Comparison of ENCODE assay signal across 16 cellular contexts in the genomic region with DNA sequence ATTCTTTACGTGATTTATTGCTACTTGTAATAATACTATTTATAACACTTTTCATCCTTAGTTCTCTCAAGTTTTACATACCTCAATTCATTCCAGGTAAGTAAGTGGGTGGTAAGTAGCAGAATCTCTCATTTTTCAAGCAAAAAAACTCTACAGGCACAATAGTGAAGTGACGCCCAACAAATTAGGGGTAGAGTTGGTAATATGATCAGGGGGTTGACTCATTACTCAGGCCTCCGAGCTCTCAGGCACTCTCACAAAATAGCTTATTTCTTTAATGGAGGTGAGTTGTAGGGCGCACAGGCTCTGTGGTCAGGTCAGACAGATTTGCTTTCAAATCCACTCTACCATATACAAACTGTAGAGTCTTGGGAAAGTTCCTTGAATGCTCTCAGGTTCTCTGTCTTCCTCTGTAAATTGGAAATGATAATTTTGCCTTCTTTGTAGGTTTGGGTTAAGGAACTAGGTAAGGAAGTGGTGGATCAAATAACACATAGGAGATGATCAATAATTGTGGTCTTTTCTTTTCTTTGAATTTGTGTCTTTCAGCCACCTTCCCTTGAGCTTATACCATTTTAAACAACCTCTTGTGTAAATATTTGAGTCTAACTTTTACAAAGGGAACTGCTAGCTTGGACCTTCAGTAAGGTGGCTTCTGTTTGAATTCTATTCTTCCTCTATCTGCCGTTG.
A peak's percentile ranks its signal among the peaks of the same experiment; 100 is the strongest.
DNase-seq lines count a peak whose midpoint lies in the region; ATAC-seq, FAIRE-seq and TF ChIP-seq lines count a peak whose summit lies in the region.
"Had no signal": no experiment of that assay in that cellular context is flagged by ENCODE, and none has a peak within 500 bp of the region (broad histone marks: within the 10 kb centered on the region; RNA-seq: fewer than 3 reads in every experiment).

No MANE protein-coding gene starts in this region.

- DNase-seq in DMS53 (lab: John Stamatoyannopoulos, UW) (peak; percentile 50), HT1080 (ENCODE audit: low read depth) (peak; percentile 84), astrocyte (ENCODE audit: low read depth) (peak; percentile 71), iris pigment epithelial cell (ENCODE audit: low read depth) (peak; percentile 27), NCI-H1105 (lab: John Stamatoyannopoulos, UW) (no peak), NCI-H2196 (lab: John Stamatoyannopoulos, UW; ENCODE audit: unreplicated experiment) (no peak)
- DNase-seq: activated naive CD4-positive, alpha-beta T cell; effector memory CD8-positive, alpha-beta T cell; foreskin melanocyte; NCI-H1436; NCI-H446 had no signal

- H3K9ac ChIP-seq in astrocyte (ENCODE audit: low read length): no peak overlapping the region

- no peak for ATAC-seq in activated T-helper 17 cell treated with anti-CD3 and anti-CD28 coated beads, Interleukin-2, amount 50 U/mL, for 72 hours (replicated peaks)
- ATAC-seq in HG03342 (IDR thresholded peaks at IDR 0.05; ENCODE audit: unreplicated experiment): no peak
- ATAC-seq: effector memory CD8-positive, alpha-beta T cell; HepG2 had no signal

- H3K9me3 Mint-ChIP-seq in astrocyte (ENCODE audit: unreplicated experiment): no peaks in the 10 kb centered on the region
- peaks cover 4% of the 10 kb centered on the region for H3K9me3 Mint-ChIP-seq in activated T-helper 17 cell treated with anti-CD3 and anti-CD28 coated beads, Interleukin-2, amount 50 U/mL, for 72 hours
- H3K9me3 Mint-ChIP-seq: type B pancreatic cell had no signal

- H3K4me2 ChIP-seq in astrocyte (ENCODE audit: low read length): peak overlapping the region; percentile 11

- no peaks in the 10 kb centered on the region for H4K20me1 ChIP-seq in astrocyte (ENCODE audit: insufficient read depth, low read length)

- H3K27ac ChIP-seq in astrocyte (ENCODE audit: low read depth, low read length): no peak overlapping the region

- no peak overlapping the region for H3K4me3 Mint-ChIP-seq in astrocyte (ENCODE audit: unreplicated experiment)
- H3K4me3 Mint-ChIP-seq in activated T-helper 17 cell treated with anti-CD3 and anti-CD28 coated beads, Interleukin-2, amount 50 U/mL, for 72 hours: no peak overlapping the region
- H3K4me3 Mint-ChIP-seq: effector memory CD8-positive, alpha-beta T cell; mesothelial cell of epicardium; type B pancreatic cell had no signal

- no peak overlapping the region for H3K4me3 ChIP-seq in astrocyte (ENCODE audit: insufficient read depth, low read depth, low read length)

- peak overlapping the region; percentile 1 for H2AFZ ChIP-seq in astrocyte (ENCODE audit: low read depth, low read length)

- no peak overlapping the region for H3K27ac Mint-ChIP-seq in astrocyte (ENCODE audit: unreplicated experiment)
- H3K27ac Mint-ChIP-seq in activated T-helper 17 cell treated with anti-CD3 and anti-CD28 coated beads, Interleukin-2, amount 50 U/mL, for 72 hours: no peak overlapping the region
- H3K27ac Mint-ChIP-seq: effector memory CD8-positive, alpha-beta T cell; mesothelial cell of epicardium; type B pancreatic cell had no signal

- no peaks in the 10 kb centered on the region for H3K27me3 ChIP-seq in astrocyte (ENCODE audit: insufficient read depth, low read length)

- no peaks in the 10 kb centered on the region for H3K4me1 ChIP-seq in astrocyte (ENCODE audit: insufficient read depth, low read length)

- H3K36me3 ChIP-seq in astrocyte (ENCODE audit: insufficient read depth, low read length): no peaks in the 10 kb centered on the region

- no peaks in the 10 kb centered on the region for H3K36me3 Mint-ChIP-seq in astrocyte (ENCODE audit: low read depth, unreplicated experiment)
- no peaks in the 10 kb centered on the region for H3K36me3 Mint-ChIP-seq in activated T-helper 17 cell treated with anti-CD3 and anti-CD28 coated beads, Interleukin-2, amount 50 U/mL, for 72 hours (ENCODE audit: low read depth)
- H3K36me3 Mint-ChIP-seq: mesothelial cell of epicardium, type B pancreatic cell had no signal

- no peak for FAIRE-seq in astrocyte (lab: Jason Lieb, UNC)
- FAIRE-seq: HepG2 had no signal

- peaks cover 14% of the 10 kb centered on the region for H3K4me1 Mint-ChIP-seq in astrocyte (ENCODE audit: low read depth, unreplicated experiment)
- peaks cover 9% of the 10 kb centered on the region for H3K4me1 Mint-ChIP-seq in activated T-helper 17 cell treated with anti-CD3 and anti-CD28 coated beads, Interleukin-2, amount 50 U/mL, for 72 hours

- TF ChIP-seq CTCF in astrocyte (IDR thresholded peaks at IDR 0.05; ENCODE audit: insufficient read depth, low read depth, low read length): no peak

- H3K79me2 ChIP-seq in astrocyte (ENCODE audit: insufficient read depth, low read length): no peaks in the 10 kb centered on the region

- no peaks in the 10 kb centered on the region for H3K9me3 ChIP-seq in astrocyte (ENCODE audit: insufficient read depth, low read depth, low read length)

- H3K27me3 Mint-ChIP-seq in astrocyte (ENCODE audit: low read depth, unreplicated experiment): no peaks in the 10 kb centered on the region
- no peaks in the 10 kb centered on the region for H3K27me3 Mint-ChIP-seq in activated T-helper 17 cell treated with anti-CD3 and anti-CD28 coated beads, Interleukin-2, amount 50 U/mL, for 72 hours
- H3K27me3 Mint-ChIP-seq: type B pancreatic cell had no signal

Comparison
In these comparisons a context has a peak if more than half of its experiments do, and no peak if none do; other contexts are left out.
1. DNase-seq: peak in DMS53 (single experiment), HT1080 (single experiment), astrocyte (single experiment) and iris pigment epithelial cell (single experiment); none in NCI-H1105 (single experiment) and NCI-H2196 (single experiment).